8 cellular contexts compared by ENCODE assay signal in the genomic region with DNA sequence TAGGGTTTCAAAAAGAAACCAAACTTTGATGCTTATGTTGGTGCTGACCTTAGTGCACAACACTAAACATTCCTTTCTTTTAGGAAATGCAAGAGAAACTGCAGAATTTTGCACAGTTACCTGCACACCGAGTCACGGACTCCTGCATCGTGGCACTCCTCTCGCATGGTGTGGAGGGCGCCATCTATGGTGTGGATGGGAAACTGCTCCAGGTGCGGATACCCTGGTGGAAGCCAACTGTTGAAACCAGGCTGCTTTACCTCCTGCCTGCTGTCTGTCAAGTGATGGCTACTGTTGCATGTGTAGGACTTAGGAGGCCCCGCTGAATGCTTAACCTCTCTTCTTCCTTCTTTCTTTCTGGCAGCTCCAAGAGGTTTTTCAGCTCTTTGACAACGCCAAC. TPM values are rescaled to one million over a fixed set of nuclear protein-coding genes. Genes with fewer than 3 reads are reported as not detected.
DNase-seq lines count a peak whose midpoint lies in the region; ATAC-seq, FAIRE-seq and TF ChIP-seq lines count a peak whose summit lies in the region.

No MANE protein-coding gene starts in this region.

- POLR2A ChIA-PET in GM12878 (lab: Charles Lee), result interaction anchor here (1.2 kb wide), 1 partner anchor 10 kb away, joined by 3 read pairs; no protein-coding TSS in a partner anchor

- SMC1A ChIA-PET in GM12878 (lab: Charles Lee; ENCODE audit: uncharacterized antibody, unreplicated experiment), result interaction anchor here (0.8 to 2.1 kb wide), 8 partner anchors 9 to 437 kb away, joined by 4 to 20 read pairs (median 4); no protein-coding TSS in a partner anchor

- ATAC-seq in GM21576 (IDR thresholded peaks at IDR 0.05; ENCODE audit: unreplicated experiment), result peak; percentile 76
- peak; percentile 75 for ATAC-seq in GM12878
- ATAC-seq in lung (ENCODE audit: insufficient read depth, low FRiP score), result no peak
- peak; percentile 92 for ATAC-seq in stimulated activated naive CD8-positive, alpha-beta T cell treated with anti-CD3 and anti-CD28 coated beads, Interleukin-15, amount 100 ng/mL, for 72 hours
- no peak for ATAC-seq in HG02678 (IDR thresholded peaks at IDR 0.05; ENCODE audit: unreplicated experiment)

- CTCF ChIA-PET in GM12878 (lab: Yijun Ruan, JAX), result interaction anchor here (0.8 to 2.7 kb wide), 22 partner anchors 9 to 180 kb away, joined by 3 to 30 read pairs (median 4); a partner anchor contains a TSS

- DNase-seq in Ammon's horn (ENCODE audit: low spot score) (peak; percentile 38), T-helper 2 cell (peak; percentile 17 to 74 (median 42)), GM12878 (ENCODE audit: low read depth, low spot score) (no peak), lung (ENCODE audit: low spot score) (no peak), NCI-H446 (lab: John Stamatoyannopoulos, UW) (no peak)
- peak; percentile 37 to 47 for DNase-seq in stimulated activated naive CD8-positive, alpha-beta T cell treated with anti-CD3 and anti-CD28 coated beads, Interleukin-15, amount 100 ng/mL, for 72 hours

- TF ChIP-seq EP300 in GM12878 (IDR thresholded peaks at IDR 0.05; ENCODE audit: borderline replicate concordance in 1 of 2, control insufficient read depth in 1 of 2, low read depth in 2 of 2, low read length in 2 of 2), result no peak

- H3K27ac Mint-ChIP-seq in stimulated activated naive CD8-positive, alpha-beta T cell treated with anti-CD3 and anti-CD28 coated beads, Interleukin-15, amount 100 ng/mL, for 72 hours, result no peak overlapping the region

- H3K4me1 ChIP-seq in GM12878 (ENCODE audit: control insufficient read depth, insufficient read depth, low read length) (0 out of 2 replicates have a peak, but pooled peaks cover 3% of the 10 kb centered on the region), lung (ENCODE audit: control insufficient read depth in 2 of 2, insufficient read depth in 2 of 2, low read length in 2 of 2) (peaks cover 4 to 5% of the 10 kb centered on the region in 2 donors)

- TF ChIP-seq CTCF in GM12878 (IDR thresholded peaks at IDR 0.05 in 2 of 3, conservative IDR thresholded peaks at IDR 0.05 in 1 of 3; ENCODE audit: control insufficient read depth in 2 of 3, extremely low read depth in 1 of 3, insufficient read depth in 1 of 3, low read depth in 3 of 3, low read length in 3 of 3) (peak; percentile 44 to 69 (median 61)), lung (IDR thresholded peaks at IDR 0.05; ENCODE audit: control extremely low read depth, extremely low read depth) (peak; percentile 40)

- no peak overlapping the region for H3K4me3 ChIP-seq in GM12878
- no peak overlapping the region for H3K4me3 ChIP-seq in lung

- no peak overlapping the region for H2AFZ ChIP-seq in GM12878 (ENCODE audit: control insufficient read depth, low read depth, low read length)

- FAIRE-seq in GM12878 (lab: Jason Lieb, UNC), result peak; percentile 44

- H3K27ac ChIP-seq in GM12878 (ENCODE audit: control insufficient read depth, insufficient read depth) (no peak overlapping the region), lung (ENCODE audit: low read depth in 1 of 2, low read length in 1 of 2) (peak overlapping the region in 1 of 2 donors; percentile 32)

- peaks cover 31% of the 10 kb centered on the region for H3K4me1 Mint-ChIP-seq in stimulated activated naive CD8-positive, alpha-beta T cell treated with anti-CD3 and anti-CD28 coated beads, Interleukin-15, amount 100 ng/mL, for 72 hours

- H3K9me3 ChIP-seq in GM12878 (replicated peaks; ENCODE audit: control insufficient read depth, insufficient read depth, low read length) (no peaks in the 10 kb centered on the region), lung (ENCODE audit: control insufficient read depth in 2 of 2, insufficient read depth in 1 of 2, low read length in 1 of 2) (no peaks in the 10 kb centered on the region)

- H3K27me3 ChIP-seq in GM12878 (replicated peaks in 1 of 2; ENCODE audit: control insufficient read depth in 2 of 2, insufficient read depth in 2 of 2, low read length in 1 of 2), result no peaks in the 10 kb centered on the region
- no peaks in the 10 kb centered on the region for H3K27me3 ChIP-seq in lung (ENCODE audit: control insufficient read depth, insufficient read depth)

- TF ChIP-seq POLR2A in GM12878 (IDR thresholded peaks at IDR 0.05; ENCODE audit: low read depth, low read length), result 0 out of 2 replicates have a peak, but pooled peaks have one; percentile 33

- no peaks in the 10 kb centered on the region; the same call in 1 of the 2 replicates for H4K20me1 ChIP-seq in GM12878 (ENCODE audit: control insufficient read depth, insufficient read depth)

- intact Hi-C loops in GM12878 (cut with micrococcal nuclease; ENCODE audit: unreplicated experiment), result no loop called here

- WGBS in GM12878 (ENCODE audit: insufficient coverage, insufficient replicate concordance, low lambda C conversion rate, missing lambda C conversion rate), result 78% methylated on average over 8 of the region's 8 CpGs
- WGBS in lung, 2 donors, result 76 to 79% methylated on average over 8 of the region's 8 CpGs

- H3K4me3 Mint-ChIP-seq in stimulated activated naive CD8-positive, alpha-beta T cell treated with anti-CD3 and anti-CD28 coated beads, Interleukin-15, amount 100 ng/mL, for 72 hours, result no peak overlapping the region

- H3K9ac ChIP-seq in GM12878 (ENCODE audit: control insufficient read depth, insufficient read depth, low read length), result no peak overlapping the region

- in situ Hi-C loops in GM12878 (cut with MboI), result no loop called here

- no TSS peak for BruUV-seq in GM12878 (replicated peaks; lab: Mats Ljungman, UMichigan)

- RAD21 ChIA-PET in GM12878 (lab: Charles Lee; ENCODE audit: unreplicated experiment), result interaction anchor here (0.8 to 1.6 kb wide), 8 partner anchors 12 to 116 kb away, joined by 3 to 14 read pairs (median 4); a partner anchor contains a TSS

- H3K27me3 Mint-ChIP-seq in stimulated activated naive CD8-positive, alpha-beta T cell treated with anti-CD3 and anti-CD28 coated beads, Interleukin-15, amount 100 ng/mL, for 72 hours, result no peaks in the 10 kb centered on the region

- H3K36me3 ChIP-seq in GM12878 (ENCODE audit: control insufficient read depth in 2 of 2, insufficient read depth in 2 of 2, low read length in 1 of 2) (peaks cover 19 to 50% of the 10 kb centered on the region in 2 experiments), lung (ENCODE audit: control insufficient read depth in 2 of 2, insufficient read depth in 2 of 2, low read length in 2 of 2) (peaks cover 41 to 48% of the 10 kb centered on the region in 2 donors)

- TF ChIP-seq RAD21 in GM12878 (IDR thresholded peaks at IDR 0.05; ENCODE audit: insufficient read depth, low read depth, low read length), result peak; percentile 36; the same call in 1 of the 2 replicates

- no peak overlapping the region for H3K4me2 ChIP-seq in GM12878 (ENCODE audit: control insufficient read depth, insufficient read depth)

- no peaks in the 10 kb centered on the region for H3K79me2 ChIP-seq in GM12878 (ENCODE audit: control insufficient read depth, insufficient read depth, low read length)

- H3K9me3 Mint-ChIP-seq in stimulated activated naive CD8-positive, alpha-beta T cell treated with anti-CD3 and anti-CD28 coated beads, Interleukin-15, amount 100 ng/mL, for 72 hours, result no peaks in the 10 kb centered on the region

RNA-seq across cellular contexts. Expression of a gene that starts 11.7 kb away (rescaled TPM):
- total RNA-seq in GM12878 (2013; cell fraction: nucleolus; rRNA removed), result 35.5 and 39.3 TPM in 2 replicates
- total RNA-seq in GM12878 (2014; rRNA removed) (20.2 and 20.9 TPM in 2 replicates), GM12878 (2014; rRNA removed; fragmentation: Illumina TruSeq; extraction: Trizol) (14.1 and 14.2 TPM in 2 replicates), GM12878 (2021) (56.1 and 60.4 TPM in 2 replicates), lung (10 to 100 TPM; 37.4 to 40.0 TPM)
- polyA plus RNA-seq in GM12878 (2011; ENCODE audit: low read depth), result 18.0 TPM
- polyA plus RNA-seq in GM12878 (2011; rRNA removed) (19.6 and 33.5 TPM in 2 replicates), GM12878 (2014; fragmentation: Illumina TruSeq; extraction: Trizol) (35.9 and 36.1 TPM in 2 replicates), GM12878 (2014; fragmentation: Nextera tagmentation; extraction: Ambion mirVana) (10 to 100 TPM; 12.1 to 17.4 TPM), GM12878 (2014; rRNA removed) (21.0 and 22.3 TPM in 2 replicates), GM12878 (2016; fragmentation: Nextera tagmentation; extraction: Ambion mirVana) (10 to 100 TPM; 30.1 to 34.1 TPM), lung (1 to 10 TPM; 7.7 to 9.3 TPM)
- 28.9 and 30.0 TPM in 2 replicates for polyA plus RNA-seq in GM12878 (2011; cell fraction: cytosol; rRNA removed)
- polyA plus RNA-seq in GM12878 (2011; cell fraction: nucleus; rRNA removed), result 28.2 and 35.4 TPM in 2 replicates
- polyA plus RNA-seq in GM12878 (2012), result 17.0 and 18.4 TPM in 2 replicates
- polyA minus RNA-seq in GM12878 (2011; rRNA and poly(A)+ RNA removed), result 84.9 and 89.5 TPM in 2 replicates
- 26.5 and 27.5 TPM in 2 replicates for polyA minus RNA-seq in GM12878 (2011; cell fraction: cytosol; rRNA and poly(A)+ RNA removed)
- polyA minus RNA-seq in GM12878 (2011; cell fraction: nucleus; rRNA and poly(A)+ RNA removed), result 17.5 and 29.6 TPM in 2 replicates

RNA-seq across cellular contexts. Expression of a gene that starts 15.1 kb away (rescaled TPM):
- total RNA-seq in GM12878 (2013; cell fraction: nucleolus; rRNA removed), result not detected in 2 replicates
- total RNA-seq in GM12878 (2014; rRNA removed) (not detected in 2 replicates), GM12878 (2014; rRNA removed; fragmentation: Illumina TruSeq; extraction: Trizol) (0.31 TPM in 1 of 2 replicates, not detected in the other), GM12878 (2021) (not detected in 2 replicates), lung (10 to 100 TPM; 12.2 to 26.9 TPM)
- 0.39 TPM for polyA plus RNA-seq in GM12878 (2011; ENCODE audit: low read depth)
- polyA plus RNA-seq in GM12878 (2011; rRNA removed) (not detected in 2 replicates), GM12878 (2014; fragmentation: Illumina TruSeq; extraction: Trizol) (not detected in 2 replicates), GM12878 (2014; fragmentation: Nextera tagmentation; extraction: Ambion mirVana) (not detected), GM12878 (2014; rRNA removed) (not detected in 2 replicates), GM12878 (2016; fragmentation: Nextera tagmentation; extraction: Ambion mirVana) (not detected), lung (10 to 100 TPM in 1 of 2 donors, 1 to 10 TPM in 1; 8.4 to 31.8 TPM)
- 0.12 TPM in 1 of 2 replicates, not detected in the other for polyA plus RNA-seq in GM12878 (2011; cell fraction: cytosol; rRNA removed)
- 0.06 TPM in 1 of 2 replicates, not detected in the other for polyA plus RNA-seq in GM12878 (2011; cell fraction: nucleus; rRNA removed)
- 0.08 and 0.45 TPM in 2 replicates for polyA plus RNA-seq in GM12878 (2012)
- not detected in 2 replicates for polyA minus RNA-seq in GM12878 (2011; rRNA and poly(A)+ RNA removed)
- polyA minus RNA-seq in GM12878 (2011; cell fraction: cytosol; rRNA and poly(A)+ RNA removed), result 2.3 and 3.1 TPM in 2 replicates
- polyA minus RNA-seq in GM12878 (2011; cell fraction: nucleus; rRNA and poly(A)+ RNA removed), result 0.24 TPM in 1 of 2 replicates, not detected in the other

RNA-seq across cellular contexts. Expression of a gene that starts 16.1 kb away (rescaled TPM):
- not detected in 2 replicates for total RNA-seq in GM12878 (2013; cell fraction: nucleolus; rRNA removed)
- total RNA-seq in GM12878 (2014; rRNA removed), result not detected in 2 replicates
- not detected in 2 replicates for total RNA-seq in GM12878 (2014; rRNA removed; fragmentation: Illumina TruSeq; extraction: Trizol)
- not detected in 2 replicates for total RNA-seq in GM12878 (2021)
- not detected for polyA plus RNA-seq in GM12878 (2011; ENCODE audit: low read depth)
- polyA plus RNA-seq in GM12878 (2011; rRNA removed), result not detected in 2 replicates
- not detected in 2 replicates for polyA plus RNA-seq in GM12878 (2011; cell fraction: cytosol; rRNA removed)
- polyA plus RNA-seq in GM12878 (2011; cell fraction: nucleus; rRNA removed), result not detected in 2 replicates
- not detected in 2 replicates for polyA plus RNA-seq in GM12878 (2012)
- polyA plus RNA-seq in GM12878 (2014; fragmentation: Illumina TruSeq; extraction: Trizol), result not detected in 2 replicates
- not detected for polyA plus RNA-seq in GM12878 (2014; fragmentation: Nextera tagmentation; extraction: Ambion mirVana)
- polyA plus RNA-seq in GM12878 (2014; rRNA removed), result 0.04 TPM in 1 of 2 replicates, not detected in the other
- polyA plus RNA-seq in GM12878 (2016; fragmentation: Nextera tagmentation; extraction: Ambion mirVana), result under 1 TPM in 1 of 2 experiments, not detected in 1; 0.30 TPM
- not detected in 2 replicates for polyA minus RNA-seq in GM12878 (2011; rRNA and poly(A)+ RNA removed)
- not detected in 2 replicates for polyA minus RNA-seq in GM12878 (2011; cell fraction: cytosol; rRNA and poly(A)+ RNA removed)
- not detected in 2 replicates for polyA minus RNA-seq in GM12878 (2011; cell fraction: nucleus; rRNA and poly(A)+ RNA removed)
- under 1 TPM in 1 of 2 donors, not detected in 1; 0.18 TPM for total RNA-seq in lung
- under 1 TPM in 1 of 2 donors, not detected in 1; 0.06 TPM for polyA plus RNA-seq in lung

RNA-seq across cellular contexts. Expression of a gene that starts 36.6 kb away (rescaled TPM):
- 74.2 and 75.8 TPM in 2 replicates for total RNA-seq in GM12878 (2013; cell fraction: nucleolus; rRNA removed)
- total RNA-seq in GM12878 (2014; rRNA removed) (116 and 122 TPM in 2 replicates), GM12878 (2014; rRNA removed; fragmentation: Illumina TruSeq; extraction: Trizol) (76.2 and 78.8 TPM in 2 replicates), GM12878 (2021) (80.7 and 80.9 TPM in 2 replicates), lung (100 to 1,000 TPM; 110 to 130 TPM)
- polyA plus RNA-seq in GM12878 (2011; ENCODE audit: low read depth), result 64.7 TPM
- polyA plus RNA-seq in GM12878 (2011; rRNA removed) (80.2 and 104 TPM in 2 replicates), GM12878 (2014; fragmentation: Illumina TruSeq; extraction: Trizol) (96.8 and 136 TPM in 2 replicates), GM12878 (2014; fragmentation: Nextera tagmentation; extraction: Ambion mirVana) (100 to 1,000 TPM; 143 to 166 TPM), GM12878 (2014; rRNA removed) (154 and 159 TPM in 2 replicates), GM12878 (2016; fragmentation: Nextera tagmentation; extraction: Ambion mirVana) (100 to 1,000 TPM; 122 to 132 TPM), lung (100 to 1,000 TPM; 119 TPM)
- 138 and 146 TPM in 2 replicates for polyA plus RNA-seq in GM12878 (2011; cell fraction: cytosol; rRNA removed)
- polyA plus RNA-seq in GM12878 (2011; cell fraction: nucleus; rRNA removed), result 162 and 197 TPM in 2 replicates
- polyA plus RNA-seq in GM12878 (2012), result 92.5 and 97.4 TPM in 2 replicates
- 55.9 and 82.6 TPM in 2 replicates for polyA minus RNA-seq in GM12878 (2011; rRNA and poly(A)+ RNA removed)
- 25.7 and 29.0 TPM in 2 replicates for polyA minus RNA-seq in GM12878 (2011; cell fraction: cytosol; rRNA and poly(A)+ RNA removed)
- polyA minus RNA-seq in GM12878 (2011; cell fraction: nucleus; rRNA and poly(A)+ RNA removed), result 28.3 and 38.9 TPM in 2 replicates

Comparison
In these comparisons a context has a peak if more than half of its experiments do, and no peak if none do; other contexts are left out.
1. DNase-seq: peak in Ammon's horn (single experiment), T-helper 2 cell (5 of 5) and stimulated activated naive CD8-positive, alpha-beta T cell treated with anti-CD3 and anti-CD28 coated beads, Interleukin-15, amount 100 ng/mL, for 72 hours (2 of 2); none in GM12878 (single experiment), lung (single experiment) and NCI-H446 (0 of 2).
2. ATAC-seq: peak in GM21576 (single experiment), GM12878 (single experiment) and stimulated activated naive CD8-positive, alpha-beta T cell treated with anti-CD3 and anti-CD28 coated beads, Interleukin-15, amount 100 ng/mL, for 72 hours (single experiment); none in lung (single experiment) and HG02678 (single experiment).
3. RNA of a gene that starts 15.1 kb away (total RNA-seq): 12.2 to 26.9 TPM in lung; 0.31 TPM in GM12878; every median in the first group is over 4 times any median in the second.